8 cellular contexts compared by ENCODE assay signal in genomic region chr15:41493205-41493901, GRCh38. TPM values are rescaled to one million over a fixed set of nuclear protein-coding genes. Genes with fewer than 3 reads are reported as not detected.
A peak's percentile ranks its signal among the peaks of the same experiment; 100 is the strongest.
DNase-seq lines count a peak whose midpoint lies in the region; ATAC-seq and TF ChIP-seq lines count a peak whose summit lies in the region.

TSS of gene ITPKA (plus strand) at chr15:41493874. CDS start at chr15:41493928, 54 bp downstream.

- TF ChIP-seq CTCF in Calu3 (IDR thresholded peaks at IDR 0.05; ENCODE audit: unreplicated experiment), result no peak
- TF ChIP-seq CTCF in RWPE1 (conservative IDR thresholded peaks at IDR 0.05; ENCODE audit: low read depth), result no peak
- TF ChIP-seq CTCF in foreskin fibroblast (IDR thresholded peaks at IDR 0.05; ENCODE audit: low read depth, low read length), result no peak
- no peak for TF ChIP-seq CTCF in osteoblast (IDR thresholded peaks at IDR 0.05; ENCODE audit: extremely low read depth, low read depth, low read length)
- TF ChIP-seq CTCF in thyroid gland (IDR thresholded peaks at IDR 0.05), result no peak

- H3K4me3 ChIP-seq in foreskin fibroblast (ENCODE audit: low read depth in 1 of 2, low read length in 2 of 2), result peak within 1 kb of the TSS; percentile 59 to 64
- peak within 1 kb of the TSS; percentile 69 for H3K4me3 ChIP-seq in osteoblast (ENCODE audit: insufficient read depth, low read length)
- H3K4me3 ChIP-seq in thyroid gland (replicated peaks in 1 of 3), result peak within 1 kb of the TSS in 2 of 3 donors; percentile 50 to 52

- peak within 1 kb of the TSS; percentile 90 for H3K4me2 ChIP-seq in osteoblast (ENCODE audit: insufficient read depth, low read length)

- H3K4me3 Mint-ChIP-seq in Calu3 (ENCODE audit: low read depth, unreplicated experiment), result peak within 1 kb of the TSS; percentile 70

- BruUV-seq in Calu3 (replicated peaks; lab: Mats Ljungman, UMichigan), result no TSS peak

- H3K27ac ChIP-seq in RWPE1, result peak within 1 kb of the TSS; percentile 82
- H3K27ac ChIP-seq in osteoblast (ENCODE audit: low read depth, low read length), result no peak within 1 kb of the TSS
- H3K27ac ChIP-seq in thyroid gland, result no peak within 1 kb of the TSS

- intact Hi-C loops in Calu3 (cut with micrococcal nuclease; ENCODE audit: unreplicated experiment) (no loop called here), thyroid gland (cut with DNase I) (no loop called here)

- peaks cover 8% of the 10 kb centered on the region for H3K36me3 Mint-ChIP-seq in Calu3 (ENCODE audit: insufficient read depth, unreplicated experiment)

- ATAC-seq in GM21360 (IDR thresholded peaks at IDR 0.05; ENCODE audit: unreplicated experiment), result peak; percentile 65

- no peaks in the 10 kb centered on the region for H4K20me1 ChIP-seq in osteoblast (ENCODE audit: insufficient read depth, low read length)

- H3K79me2 ChIP-seq in osteoblast (ENCODE audit: insufficient read depth, low read length), result no peaks in the 10 kb centered on the region

- WGBS in thyroid gland, 2 donors, result 0 to 1% methylated on average over 10 to 20 of the region's 60 CpGs

- H3K4me1 ChIP-seq in osteoblast (ENCODE audit: insufficient read depth, low read length), result peaks cover 20% of the 10 kb centered on the region
- peaks cover 26 to 29% of the 10 kb centered on the region in 2 donors for H3K4me1 ChIP-seq in thyroid gland

- H3K36me3 ChIP-seq in osteoblast (ENCODE audit: insufficient read depth, low read length), result no peaks in the 10 kb centered on the region
- no peaks in the 10 kb centered on the region for H3K36me3 ChIP-seq in thyroid gland

- DNase-seq in Calu3 (peak; percentile 48), HT-29 (ENCODE audit: low spot score) (peak; percentile 66), RWPE1 (ENCODE audit: low spot score) (peak; percentile 73), foreskin fibroblast (peak; percentile 86 to 95), osteoblast (ENCODE audit: insufficient read length, low spot score, missing footprints) (peak; percentile 96), thyroid gland (peak; percentile 65 to 74)
- DNase-seq in activated effector memory CD4-positive, alpha-beta T cell treated with anti-CD3 and anti-CD28 coated beads, Interleukin-2, amount 50 U/mL, for 16 hours, result peak; percentile 95

- H3K27me3 Mint-ChIP-seq in Calu3 (ENCODE audit: unreplicated experiment), result peaks cover 12% of the 10 kb centered on the region

- CTCF ChIA-PET in Calu3 (lab: Charles Lee), result interaction anchor here (0.6 kb wide), 1 partner anchor 963 kb away, joined by 5 read pairs; no protein-coding TSS in a partner anchor
- CTCF ChIA-PET in RWPE1 (lab: Yijun Ruan, JAX), result interaction anchor here (0.7 to 0.8 kb wide), 2 partner anchors 14 to 284 kb away, joined by 4 read pairs; no protein-coding TSS in a partner anchor

- H2AFZ ChIP-seq in osteoblast (ENCODE audit: low read length), result peak within 1 kb of the TSS; percentile 87

- H3K9me3 ChIP-seq in osteoblast (ENCODE audit: low read depth, low read length) (no peaks in the 10 kb centered on the region), thyroid gland (no peaks in the 10 kb centered on the region)

- H3K9me3 Mint-ChIP-seq in Calu3 (ENCODE audit: low read depth, unreplicated experiment), result no peaks in the 10 kb centered on the region

- H3K27me3 ChIP-seq in osteoblast (ENCODE audit: insufficient read depth, low read length) (peaks cover 36% of the 10 kb centered on the region), thyroid gland (peaks cover 4% of the 10 kb centered on the region)

- TF ChIP-seq POLR2A in thyroid gland (IDR thresholded peaks at IDR 0.05), result peak in 1 of 2 donors; percentile 29

- peaks cover 8% of the 10 kb centered on the region for H3K4me1 Mint-ChIP-seq in Calu3 (ENCODE audit: low read depth, unreplicated experiment)

- H3K27ac Mint-ChIP-seq in Calu3 (ENCODE audit: unreplicated experiment), result no peak within 1 kb of the TSS

- POLR2A ChIA-PET in RWPE1 (lab: Yijun Ruan, JAX; ENCODE audit: low non-redundant PET), result interaction anchor here (1.5 kb wide), 1 partner anchor 51 kb away, joined by 4 read pairs; the partner anchor contains the start of gene RPAP1

RNA-seq across cellular contexts. Expression of gene ITPKA, which starts in this region (rescaled TPM):
- total RNA-seq in Calu3 (2022) (0.61 and 0.68 TPM in 2 replicates), osteoblast (0.29 and 0.36 TPM in 2 replicates), thyroid gland (1 to 10 TPM in 1 of 4 donors, under 1 TPM in 1, not detected in 2; 0.83 to 1.5 TPM)
- 7.3 and 9.7 TPM in 2 replicates for total RNA-seq in HT-29 (2014; rRNA removed; shearing (Covaris generic))

Comparison
In these comparisons a context has a peak if more than half of its experiments do, and no peak if none do; other contexts are left out.
1. Peak in DNase-seq in Calu3; RNA of the gene not detected or under 1 TPM.
2. Peak in DNase-seq, H3K4me3 ChIP-seq and H3K4me2 ChIP-seq in osteoblast; RNA of the gene not detected or under 1 TPM.